17 cellular contexts compared by ENCODE assay signal in the genomic region with DNA sequence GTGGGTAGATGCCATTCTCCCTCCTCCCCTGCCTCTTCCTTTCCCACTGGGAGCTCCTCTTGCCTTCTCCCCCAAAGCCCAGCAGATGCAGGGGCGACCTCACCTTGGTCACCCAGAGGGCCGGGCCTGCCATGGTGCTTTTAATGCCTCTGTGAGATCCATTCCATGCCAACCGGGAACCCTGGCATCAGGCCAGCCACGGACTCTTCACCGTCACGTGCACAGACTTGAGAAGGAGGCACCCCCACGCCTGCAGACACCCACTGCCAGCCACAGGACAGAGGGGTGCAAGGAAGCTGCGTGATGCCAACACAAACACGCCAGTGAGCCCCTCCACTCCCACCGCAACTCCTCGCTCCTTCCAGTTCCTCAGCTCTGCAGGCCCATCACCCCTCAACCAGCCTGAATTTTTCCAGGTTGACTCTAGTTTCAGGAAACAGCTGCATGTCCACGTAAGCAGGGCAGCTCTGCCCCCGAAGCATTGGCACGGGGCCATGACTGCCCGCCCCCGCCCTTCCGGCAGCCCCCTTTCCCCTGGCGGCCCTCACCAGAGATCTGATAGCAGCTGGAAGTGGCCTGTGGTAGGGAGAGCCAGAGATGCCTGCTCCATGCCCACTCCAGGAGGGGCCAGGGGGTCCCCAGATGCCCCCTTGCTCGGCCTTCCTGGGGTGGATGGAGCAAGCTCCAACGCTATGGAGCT. TPM values are rescaled to one million over a fixed set of nuclear protein-coding genes. Genes with fewer than 3 reads are reported as not detected.
DNase-seq lines count a peak whose midpoint lies in the region; ATAC-seq, FAIRE-seq and TF ChIP-seq lines count a peak whose summit lies in the region.
"Had no signal": no experiment of that assay in that cellular context is flagged by ENCODE, and none has a peak within 500 bp of the region (broad histone marks: within the 10 kb centered on the region; RNA-seq: fewer than 3 reads in every experiment).

No MANE protein-coding gene starts in this region.

- peak overlapping the region; percentile 76 to 97 (median 93) for H3K4me2 ChIP-seq in BLaER1 treated with 17β-estradiol and CSF1 and Interleukin-3, amounts not matched to agents 10 nM and 100 nM

- no peak for TF ChIP-seq POLR2A in GM12892 (IDR thresholded peaks at IDR 0.05; ENCODE audit: low read depth, low read length)

- H3K4me3 Mint-ChIP-seq in naive thymus-derived CD8-positive, alpha-beta T cell: peak overlapping the region in 7 of 10 donors; percentile 15 to 59 (median 45)
- H3K4me3 Mint-ChIP-seq: activated naive CD4-positive, alpha-beta T cell treated with anti-CD3 and anti-CD28 coated beads for 36 hours; CD4-positive, alpha-beta memory T cell; H9; memory B cell had no signal

- peak; percentile 47 for DNase-seq in NCI-H1092 (lab: John Stamatoyannopoulos, UW)
- peak in 2 of 10 donors; percentile 36 to 48 for DNase-seq in naive thymus-derived CD8-positive, alpha-beta T cell
- no peak for DNase-seq in GM12892 (ENCODE audit: insufficient read length)
- DNase-seq in NCI-H146 treated with DMSO at 0.1 percent for 48 hours (lab: John Stamatoyannopoulos, UW; ENCODE audit: unreplicated experiment): no peak
- no peak for DNase-seq in AG08396 (ENCODE audit: low spot score)
- DNase-seq: activated CD4-positive, alpha-beta T cell treated with anti-CD3 and anti-CD28 coated beads for 1 hour; activated naive CD4-positive, alpha-beta T cell treated with anti-CD3 and anti-CD28 coated beads for 36 hours; H9; NCI-H226; trophoblast cell had no signal

- H3K27me3 Mint-ChIP-seq in naive thymus-derived CD8-positive, alpha-beta T cell: no peaks in the 10 kb centered on the region
- H3K27me3 Mint-ChIP-seq: CD4-positive, alpha-beta memory T cell; memory B cell; progenitor cell of endocrine pancreas had no signal

- peak overlapping the region in 10 of 11 experiments; percentile 9 to 56 (median 34); a peak in 11 of 22 replicates for H3K9ac ChIP-seq in BLaER1 treated with 17β-estradiol and CSF1 and Interleukin-3, amounts not matched to agents 10 nM and 100 nM

- no peaks in the 10 kb centered on the region for H3K9me3 Mint-ChIP-seq in naive thymus-derived CD8-positive, alpha-beta T cell
- H3K9me3 Mint-ChIP-seq: activated naive CD4-positive, alpha-beta T cell treated with anti-CD3 and anti-CD28 coated beads for 36 hours; CD4-positive, alpha-beta memory T cell; H9; memory B cell had no signal

- peaks cover 0 to 10% (median 0%) of the 10 kb centered on the region in 11 experiments; a peak in 3 of 22 replicates for H3K36me3 ChIP-seq in BLaER1 treated with 17β-estradiol and CSF1 and Interleukin-3, amounts not matched to agents 10 nM and 100 nM

- H3K27ac ChIP-seq in BLaER1 treated with 17β-estradiol and CSF1 and Interleukin-3, amounts not matched to agents 10 nM and 100 nM: peak overlapping the region in 9 of 11 experiments; percentile 25 to 74 (median 60); a peak in 17 of 22 replicates
- peak overlapping the region; percentile 24 for H3K27ac ChIP-seq in angular gyrus (ENCODE audit: low read depth, low read length)
- H3K27ac ChIP-seq: SK-N-MC had no signal

- peaks cover 0 to 7% (median 0%) of the 10 kb centered on the region in 11 experiments; a peak in 2 of 22 replicates for H4K20me1 ChIP-seq in BLaER1 treated with 17β-estradiol and CSF1 and Interleukin-3, amounts not matched to agents 10 nM and 100 nM

- peaks cover 59 to 97% (median 86%) of the 10 kb centered on the region in 10 experiments for H3K4me1 ChIP-seq in BLaER1 treated with 17β-estradiol and CSF1 and Interleukin-3, amounts not matched to agents 10 nM and 100 nM

- peaks cover 0 to 7% (median 0%) of the 10 kb centered on the region in 3 donors for H3K36me3 Mint-ChIP-seq in naive thymus-derived CD8-positive, alpha-beta T cell
- H3K36me3 Mint-ChIP-seq: memory B cell had no signal

- no peaks in the 10 kb centered on the region for H3K27me3 ChIP-seq in BLaER1 treated with 17β-estradiol and CSF1 and Interleukin-3, amounts not matched to agents 10 nM and 100 nM

- H3K9me3 ChIP-seq in BLaER1 treated with 17β-estradiol and CSF1 and Interleukin-3, amounts not matched to agents 10 nM and 100 nM (replicated peaks in 1 of 11): no peaks in the 10 kb centered on the region

- peak overlapping the region in 2 of 10 experiments; percentile 25 to 29; a peak in 1 of 20 replicates for H3K4me3 ChIP-seq in BLaER1 treated with 17β-estradiol and CSF1 and Interleukin-3, amounts not matched to agents 10 nM and 100 nM
- H3K4me3 ChIP-seq: SK-N-MC had no signal

- ATAC-seq in naive thymus-derived CD8-positive, alpha-beta T cell: no peak
- ATAC-seq in HG02852 (IDR thresholded peaks at IDR 0.05; ENCODE audit: unreplicated experiment): no peak

- H3K27ac Mint-ChIP-seq in naive thymus-derived CD8-positive, alpha-beta T cell: peak overlapping the region; percentile 85 to 99 (median 92)
- H3K27ac Mint-ChIP-seq: activated naive CD4-positive, alpha-beta T cell treated with anti-CD3 and anti-CD28 coated beads for 36 hours; memory B cell; progenitor cell of endocrine pancreas had no signal

- no peak for FAIRE-seq in GM12892 (lab: Jason Lieb, UNC)

- H3K4me1 Mint-ChIP-seq in naive thymus-derived CD8-positive, alpha-beta T cell: peaks cover 39 to 85% (median 79%) of the 10 kb centered on the region in 4 donors

- POLR2A ChIA-PET in naive thymus-derived CD8-positive, alpha-beta T cell (lab: Charles Lee): interaction anchor here (0.5 to 13.9 kb wide), 10 partner anchors 12 to 86 kb away, joined by 3 to 358 read pairs (median 4); no protein-coding TSS in a partner anchor

RNA-seq across cellular contexts. Expression of gene DNMT3A, which starts 50.8 kb away (rescaled TPM):
- total RNA-seq in naive thymus-derived CD8-positive, alpha-beta T cell: 100 to 1,000 TPM; 121 to 122 TPM
- polyA plus RNA-seq in naive thymus-derived CD8-positive, alpha-beta T cell: 10 to 100 TPM; 17.9 to 31.2 (median 27.2) TPM
- 16.1 TPM for polyA plus RNA-seq in GM12892 (2012; ENCODE audit: missing spikeins)
